Comparison of ENCODE assay signal across 18 cellular contexts in the genomic region with DNA sequence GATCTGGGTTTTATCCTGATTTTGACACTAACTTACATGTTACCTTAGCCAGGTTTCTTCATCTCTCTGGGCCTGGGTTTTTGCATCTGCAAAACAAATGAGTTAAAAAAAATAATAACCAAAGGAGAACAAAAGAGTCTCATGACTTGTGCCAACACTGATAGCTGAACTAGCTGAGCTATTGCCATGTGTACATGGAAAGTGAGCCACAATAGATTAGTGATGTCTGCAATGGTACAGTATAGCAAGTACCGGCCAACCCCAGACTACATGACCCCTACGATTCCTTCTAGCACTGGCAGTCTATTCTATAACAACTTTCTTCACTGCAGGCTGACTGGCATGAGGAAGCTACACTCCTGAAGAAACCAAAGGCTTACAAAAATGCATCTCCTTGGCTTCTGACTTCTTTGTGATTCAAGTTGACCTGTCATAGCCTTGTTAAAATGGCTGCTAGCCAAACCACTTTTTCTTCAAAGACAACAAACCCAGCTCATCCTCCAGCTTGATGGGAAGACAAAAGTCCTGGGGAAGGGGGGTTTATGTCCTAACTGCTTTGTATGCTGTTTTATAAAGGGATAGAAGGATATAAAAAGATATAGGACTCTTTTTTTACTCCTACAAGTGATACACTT.
DNase-seq lines count a peak whose midpoint lies in the region; ATAC-seq, FAIRE-seq and TF ChIP-seq lines count a peak whose summit lies in the region.
"Had no signal": no experiment of that assay in that cellular context is flagged by ENCODE, and none has a peak within 500 bp of the region (broad histone marks: within the 10 kb centered on the region; RNA-seq: fewer than 3 reads in every experiment).

No MANE protein-coding gene starts in this region.

- H3K4me1 ChIP-seq in DND-41 (ENCODE audit: insufficient read depth, low read length), result peaks cover 98% of the 10 kb centered on the region
- H3K4me1 ChIP-seq: gastrocnemius medialis had no signal

- peak overlapping the region; percentile 7 to 29 (median 26) for H3K27ac Mint-ChIP-seq in IgD-negative memory B cell
- H3K27ac Mint-ChIP-seq: activated T-helper 1 cell treated with anti-CD3 and anti-CD28 coated beads, Interleukin-12 subunit alpha, Interleukin-12 subunit beta, Interleukin-2, Interleukin-4 antibody, amounts not matched to agents 30 ng/mL and 10 ng/mL and 1 ng/mL, durations not matched to agents 14 hours and 24 hours and 36 hours had no signal

- 0 out of 2 replicates have a peak overlapping the region, but pooled peaks have one; percentile 9 for H3K9ac ChIP-seq in DND-41 (ENCODE audit: low read depth, low read length)

- H3K9me3 Mint-ChIP-seq in IgD-negative memory B cell, result no peaks in the 10 kb centered on the region
- H3K9me3 Mint-ChIP-seq: activated T-helper 1 cell treated with anti-CD3 and anti-CD28 coated beads, Interleukin-12 subunit alpha, Interleukin-12 subunit beta, Interleukin-2, Interleukin-4 antibody, amounts not matched to agents 30 ng/mL and 10 ng/mL and 1 ng/mL, durations not matched to agents 14 hours and 24 hours and 36 hours had no signal

- H3K36me3 ChIP-seq in DND-41 (ENCODE audit: insufficient read depth, low read length) (peaks cover 48% of the 10 kb centered on the region), bronchial epithelial cell (ENCODE audit: control insufficient read depth, insufficient read depth, low read length) (no peaks in the 10 kb centered on the region)
- H3K36me3 ChIP-seq: gastrocnemius medialis, vagina had no signal

- H3K27me3 ChIP-seq in DND-41 (ENCODE audit: insufficient read depth, low read length, poor library complexity), result no peaks in the 10 kb centered on the region
- H3K27me3 ChIP-seq in bronchial epithelial cell (ENCODE audit: control insufficient read depth, insufficient read depth, low read length), result no peaks in the 10 kb centered on the region
- H3K27me3 ChIP-seq: body of pancreas, gastrocnemius medialis, vagina had no signal

- H3K4me1 Mint-ChIP-seq in IgD-negative memory B cell, result peaks cover 29 to 31% (median 31%) of the 10 kb centered on the region in 3 donors

- peak overlapping the region in 2 of 4 donors; percentile 40 to 83 for H3K4me3 Mint-ChIP-seq in IgD-negative memory B cell
- H3K4me3 Mint-ChIP-seq: activated T-helper 1 cell treated with anti-CD3 and anti-CD28 coated beads, Interleukin-12 subunit alpha, Interleukin-12 subunit beta, Interleukin-2, Interleukin-4 antibody, amounts not matched to agents 30 ng/mL and 10 ng/mL and 1 ng/mL, durations not matched to agents 14 hours and 24 hours and 36 hours had no signal

- no peak for DNase-seq in DND-41
- peak; percentile 4 for DNase-seq in bronchial epithelial cell (ENCODE audit: low read depth)
- no peak for DNase-seq in stimulated activated CD4-positive, alpha-beta T cell treated with anti-CD3 and anti-CD28 coated beads, Interleukin-4, amount 100 ng/mL, for 24 hours
- DNase-seq: activated CD4-positive, alpha-beta T cell treated with anti-CD3 and anti-CD28 coated beads for 4 hours; body of pancreas; DMS153; effector CD4-positive, alpha-beta T cell; gastrocnemius medialis; NCI-H2227 treated with DMSO at 0.1 percent for 48 hours; stimulated activated CD4-positive, alpha-beta T cell treated with anti-CD3 and anti-CD28 coated beads, Interleukin-4, amount 100 ng/mL, for 1 hour; stimulated activated naive CD4-positive, alpha-beta T cell treated with Interleukin-2 at 50 U/mL for 16 hours had no signal

- no peaks in the 10 kb centered on the region for H3K27me3 Mint-ChIP-seq in IgD-negative memory B cell

- H3K4me2 ChIP-seq in DND-41 (ENCODE audit: insufficient read depth, low read length), result no peak overlapping the region

- no peak overlapping the region for H2AFZ ChIP-seq in DND-41 (ENCODE audit: low read depth, low read length)

- H4K20me1 ChIP-seq in DND-41 (ENCODE audit: insufficient read depth, low read length), result no peaks in the 10 kb centered on the region

- ATAC-seq in DND-41 (ENCODE audit: insufficient read depth, low read depth) (no peak), GM21447 (IDR thresholded peaks at IDR 0.05; ENCODE audit: unreplicated experiment) (peak; percentile 9), HG02588 (IDR thresholded peaks at IDR 0.05; ENCODE audit: unreplicated experiment) (no peak), HG02571 (IDR thresholded peaks at IDR 0.05; ENCODE audit: unreplicated experiment) (no peak), GM21576 (IDR thresholded peaks at IDR 0.05; ENCODE audit: unreplicated experiment) (no peak)
- ATAC-seq: body of pancreas, gastrocnemius medialis had no signal

- H3K36me3 Mint-ChIP-seq in IgD-negative memory B cell, result no peaks in the 10 kb centered on the region

- H3K9me3 ChIP-seq in DND-41 (ENCODE audit: insufficient read depth, low read length, severe bottlenecking), result no peaks in the 10 kb centered on the region
- H3K9me3 ChIP-seq: body of pancreas, gastrocnemius medialis, vagina had no signal

- TF ChIP-seq CTCF in DND-41 (IDR thresholded peaks at IDR 0.05; ENCODE audit: borderline replicate concordance, extremely low read depth, low read length, poor library complexity, severe bottlenecking) (no peak), bronchial epithelial cell (IDR thresholded peaks at IDR 0.05; ENCODE audit: insufficient read depth, low read length, severe bottlenecking) (no peak)

- H3K27ac ChIP-seq in DND-41 (ENCODE audit: low read length), result peak overlapping the region; percentile 60
- H3K27ac ChIP-seq: body of pancreas, gastrocnemius medialis, vagina had no signal

- peaks cover 18% of the 10 kb centered on the region for H3K79me2 ChIP-seq in DND-41 (ENCODE audit: insufficient read depth, low read length)

- no peak for FAIRE-seq in bronchial epithelial cell (lab: Jason Lieb, UNC)

- no peak overlapping the region for H3K4me3 ChIP-seq in DND-41 (ENCODE audit: low read depth in 1 of 2, low read length in 2 of 2)
- no peak overlapping the region for H3K4me3 ChIP-seq in bronchial epithelial cell (ENCODE audit: low read depth, low read length)
- H3K4me3 ChIP-seq: body of pancreas, gastrocnemius medialis, vagina had no signal
